In the genomic region with DNA sequence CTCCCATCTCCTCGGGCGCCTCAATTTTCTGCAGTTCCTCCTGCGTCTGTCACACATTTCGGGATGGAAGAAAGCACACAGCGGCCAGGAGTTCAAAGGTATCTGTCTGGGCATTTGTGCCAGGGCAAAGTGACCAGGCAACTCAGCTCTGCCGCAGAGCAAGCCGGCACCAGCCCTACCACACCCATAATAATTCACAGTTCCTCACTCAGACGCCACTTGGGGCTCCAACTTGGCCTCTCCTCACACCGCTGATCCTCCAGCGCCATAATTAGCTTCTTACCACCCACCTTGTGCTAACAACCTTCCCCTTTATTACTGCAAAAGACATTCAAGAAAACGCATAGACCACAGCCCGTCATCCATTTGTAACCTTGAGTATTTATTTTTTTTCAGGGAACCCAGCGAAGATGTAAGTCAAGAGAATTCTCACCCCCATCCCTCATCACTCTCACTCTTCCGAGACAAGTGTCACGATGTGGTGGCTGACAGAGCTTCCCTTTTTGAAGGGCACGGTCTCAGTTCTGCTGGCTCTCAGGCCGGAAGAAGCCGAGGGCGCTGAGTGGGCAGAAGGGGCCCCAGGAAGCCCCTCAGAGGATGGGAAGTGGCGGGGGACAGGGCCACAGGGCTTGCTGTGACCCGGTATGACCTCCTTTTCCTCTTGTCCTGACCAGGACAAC, we compare ENCODE assay signal across 11 cellular contexts. TPM values are rescaled to one million over a fixed set of nuclear protein-coding genes. Genes with fewer than 3 reads are reported as not detected.
DNase-seq lines count a peak whose midpoint lies in the region; ATAC-seq and TF ChIP-seq lines count a peak whose summit lies in the region.
"Had no signal": no experiment of that assay in that cellular context is flagged by ENCODE, and none has a peak within 500 bp of the region (broad histone marks: within the 10 kb centered on the region; RNA-seq: fewer than 3 reads in every experiment).

No MANE protein-coding gene starts in this region.

- no peaks in the 10 kb centered on the region for H3K27me3 ChIP-seq in HCT116 (ENCODE audit: insufficient read depth, low read length)
- H3K27me3 ChIP-seq in SJSA1 (replicated peaks) = no peaks in the 10 kb centered on the region
- no peaks in the 10 kb centered on the region for H3K27me3 ChIP-seq in uterus
- H3K27me3 ChIP-seq in ascending aorta = no peaks in the 10 kb centered on the region
- H3K27me3 ChIP-seq: pancreas had no signal

- peaks cover under 1% of the 10 kb centered on the region for H3K27me3 Mint-ChIP-seq in memory B cell

- H3K9me3 ChIP-seq in HCT116 (ENCODE audit: control insufficient read depth in 1 of 2, insufficient read depth in 1 of 2, low read depth in 1 of 2, low read length in 2 of 2) (no peaks in the 10 kb centered on the region), SJSA1 (replicated peaks) (no peaks in the 10 kb centered on the region), uterus (no peaks in the 10 kb centered on the region), ascending aorta (no peaks in the 10 kb centered on the region)
- H3K9me3 ChIP-seq: HAP-1, pancreas had no signal

- TF ChIP-seq CTCF in HCT116 (IDR thresholded peaks at IDR 0.05 in 2 of 3, conservative IDR thresholded peaks at IDR 0.05 in 1 of 3; ENCODE audit: borderline replicate concordance in 1 of 3, insufficient read depth in 1 of 3, low read depth in 2 of 3, low read length in 2 of 3) (no peak), uterus (IDR thresholded peaks at IDR 0.05) (no peak), ascending aorta (IDR thresholded peaks at IDR 0.05) (no peak)

- H3K4me1 ChIP-seq in HCT116 (ENCODE audit: control insufficient read depth in 1 of 2, insufficient read depth in 2 of 2, low read length in 2 of 2) (peaks cover 19 to 34% of the 10 kb centered on the region in 2 experiments), SJSA1 (replicated peaks) (peaks cover 53% of the 10 kb centered on the region), uterus (no peaks in the 10 kb centered on the region), ascending aorta (no peaks in the 10 kb centered on the region)
- H3K4me1 ChIP-seq: HAP-1, pancreas had no signal

- peak overlapping the region; percentile 52 for H3K9ac ChIP-seq in HCT116 (ENCODE audit: low read length)

- RAD21 ChIA-PET in HCT116 (lab: Charles Lee; ENCODE audit: low non-redundant PET in 1 of 2, low total read pairs in 2 of 2, uncharacterized antibody in 2 of 2, unreplicated experiment in 2 of 2) = no interaction called here

- POLR2A ChIA-PET in HCT116 (lab: Charles Lee) = no interaction called here

- H2AFZ ChIP-seq in HCT116 (ENCODE audit: low read depth, low read length, poor library complexity, severe bottlenecking) = peak overlapping the region; percentile 44

- H4K20me1 ChIP-seq in HCT116 (ENCODE audit: insufficient read depth) = no peaks in the 10 kb centered on the region

- peak overlapping the region; percentile 15; the same call in 1 of the 2 replicates for H3K27ac ChIP-seq in HCT116 (ENCODE audit: low read depth, low read length)
- H3K27ac ChIP-seq in SJSA1 = peak overlapping the region; percentile 92
- no peak overlapping the region for H3K27ac ChIP-seq in uterus
- no peak overlapping the region for H3K27ac ChIP-seq in ascending aorta
- H3K27ac ChIP-seq: pancreas had no signal

- no peaks in the 10 kb centered on the region for H3K36me3 Mint-ChIP-seq in memory B cell

- H3K9me3 Mint-ChIP-seq in memory B cell = peaks cover 5% of the 10 kb centered on the region

- H3K36me3 ChIP-seq in HCT116 (ENCODE audit: control insufficient read depth in 1 of 2, insufficient read depth in 2 of 2, low read length in 2 of 2) = no peaks in the 10 kb centered on the region
- no peaks in the 10 kb centered on the region for H3K36me3 ChIP-seq in SJSA1
- H3K36me3 ChIP-seq in uterus = no peaks in the 10 kb centered on the region
- no peaks in the 10 kb centered on the region for H3K36me3 ChIP-seq in ascending aorta
- H3K36me3 ChIP-seq: HAP-1, pancreas had no signal

- H3K9me2 ChIP-seq in HCT116 (ENCODE audit: insufficient read depth) = no peaks in the 10 kb centered on the region

- intact Hi-C loops in HCT116 (cut with micrococcal nuclease) (no loop called here), uterus (cut with DNase I; ENCODE audit: low total_unique reads) (no loop called here), ascending aorta (cut with DNase I) (no loop called here)

- H3K4me3 Mint-ChIP-seq in memory B cell = peak overlapping the region; percentile 78

- ATAC-seq in HCT116 = peak; percentile 41; the same call in 1 of the 2 replicates
- ATAC-seq in memory B cell (ENCODE audit: low read depth) = peak; percentile 90
- ATAC-seq in HG02938 (IDR thresholded peaks at IDR 0.05; ENCODE audit: unreplicated experiment) = no peak

- peak; percentile 38 for DNase-seq in Daoy (ENCODE audit: low read depth)
- no peak for DNase-seq in HCT116 (ENCODE audit: low read depth, low spot score)
- DNase-seq in SJSA1 (ENCODE audit: low read depth in 1 of 2, low spot score in 2 of 2) = peak in 1 of 2 experiments; percentile 72
- peak; percentile 39 to 46 for DNase-seq in memory B cell (ENCODE audit: low spot score in 2 of 2)
- DNase-seq in uterus = no peak
- no peak for DNase-seq in NK-92 treated with Interleukin-12 subunit alpha and Interleukin-12 subunit beta, amount 100 ng/mL, for 24 hours (lab: John Stamatoyannopoulos, UW)
- no peak for DNase-seq in ascending aorta (ENCODE audit: low spot score in 2 of 2)
- DNase-seq: anterior cingulate cortex had no signal

- H3K27ac Mint-ChIP-seq in memory B cell = peak overlapping the region; percentile 14

- peaks cover 12% of the 10 kb centered on the region for H3K4me1 Mint-ChIP-seq in memory B cell

- no peak for TF ChIP-seq POLR2A in HCT116 (IDR thresholded peaks at IDR 0.05; ENCODE audit: borderline replicate concordance, extremely low read depth, insufficient read depth, insufficient read length)
- TF ChIP-seq POLR2A in uterus (IDR thresholded peaks at IDR 0.05) = no peak

- H3K79me2 ChIP-seq in HCT116 (ENCODE audit: insufficient read depth, low read length) = no peaks in the 10 kb centered on the region

- peak overlapping the region; percentile 64 for H3K4me2 ChIP-seq in HCT116 (ENCODE audit: low read length)

- TF ChIP-seq RAD21 in HCT116 (IDR thresholded peaks at IDR 0.05; ENCODE audit: low read depth) = no peak

- peak overlapping the region in 1 of 2 experiments; percentile 13; a peak in 1 of 4 replicates for H3K4me3 ChIP-seq in HCT116 (replicated peaks in 1 of 2; ENCODE audit: low read depth in 1 of 2, low read length in 2 of 2)
- H3K4me3 ChIP-seq in SJSA1 = no peak overlapping the region
- H3K4me3 ChIP-seq in uterus = no peak overlapping the region
- H3K4me3 ChIP-seq in ascending aorta = no peak overlapping the region
- H3K4me3 ChIP-seq: HAP-1, pancreas had no signal

- no TSS peak for BruUV-seq in HCT116 (replicated peaks; lab: Mats Ljungman, UMichigan)

- CTCF ChIA-PET in HCT116 (lab: Charles Lee) = no interaction called here

TF ChIP-seq in HCT116, 20 proteins besides CTCF, POLR2A, EP300 and RAD21:
- TF ChIP-seq POLR2AphosphoS5 (IDR thresholded peaks at IDR 0.05; ENCODE audit: low read depth, low read length) (no peak), EZH2phosphoT487 (IDR thresholded peaks at IDR 0.05; ENCODE audit: borderline replicate concordance) (no peak)

RNA-seq across cellular contexts. Expression of gene NCOR2, which starts 25.2 kb away (rescaled TPM):
- total RNA-seq in Daoy (2014; rRNA removed; shearing (Covaris generic)) = 29.8 and 57.9 TPM in 2 replicates
- total RNA-seq in HCT116 (2021; ENCODE audit: unreplicated experiment) (153 TPM), uterus (100 to 1,000 TPM in 2 of 4 donors, 10 to 100 TPM in 2; 65.1 to 436 (median 102) TPM), ascending aorta (134 TPM)
- polyA plus RNA-seq in HCT116 (2012) = 84.8 and 92.4 TPM in 2 replicates
- 40.0 and 44.3 TPM in 2 replicates for total RNA-seq in SJSA1 (2014; rRNA removed; shearing (Covaris generic))

Comparison
In these comparisons a context has a peak if more than half of its experiments do, and no peak if none do; other contexts are left out.
1. DNase-seq: peak in Daoy (single experiment) and memory B cell (2 of 2); none in HCT116 (single experiment), uterus (0 of 2), NK-92 treated with Interleukin-12 subunit alpha and Interleukin-12 subunit beta, amount 100 ng/mL, for 24 hours (single experiment) and ascending aorta (0 of 2).
2. H3K27ac ChIP-seq: peak in HCT116 (single experiment) and SJSA1 (single experiment); none in uterus (0 of 2) and ascending aorta (0 of 2).